8 cellular contexts compared by ENCODE assay signal in the genomic region with DNA sequence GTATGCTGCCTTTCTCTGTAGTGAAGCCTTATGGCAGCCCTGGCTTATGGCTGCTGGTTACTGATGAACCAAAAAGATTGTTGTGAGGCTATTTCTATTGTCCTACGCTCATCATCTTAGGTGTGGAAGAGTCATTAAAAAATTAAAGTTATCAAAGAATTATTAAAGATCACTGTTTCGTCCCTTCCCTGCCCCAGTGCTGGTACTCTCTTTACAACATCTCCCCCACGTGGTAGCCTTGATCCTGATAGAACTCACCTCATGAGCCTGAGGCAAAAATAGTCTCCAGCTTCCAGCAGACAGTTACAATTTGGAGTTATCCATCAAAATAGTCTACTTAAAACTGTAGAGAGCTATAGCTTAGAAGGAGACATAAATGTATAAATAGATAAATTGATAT.
DNase-seq lines count a peak whose midpoint lies in the region; ATAC-seq, FAIRE-seq and TF ChIP-seq lines count a peak whose summit lies in the region.

No MANE protein-coding gene starts in this region.

- TF ChIP-seq CTCF in fibroblast of lung (conservative IDR thresholded peaks at IDR 0.05 in 1 of 2, IDR thresholded peaks at IDR 0.05 in 1 of 2; ENCODE audit: low read depth in 1 of 2, low read length in 2 of 2) (peak; percentile 27 to 36), prostate gland (IDR thresholded peaks at IDR 0.05) (no peak)

- no peak overlapping the region for H3K9ac ChIP-seq in fibroblast of lung (ENCODE audit: insufficient read depth, low read length)

- ATAC-seq in GM19463 (IDR thresholded peaks at IDR 0.05; ENCODE audit: unreplicated experiment) (peak; percentile 49), HG03565 (IDR thresholded peaks at IDR 0.05; ENCODE audit: unreplicated experiment) (peak; percentile 50)

- H3K9me3 ChIP-seq in fibroblast of lung (ENCODE audit: control insufficient read depth, insufficient read depth, low read depth, low read length) (no peaks in the 10 kb centered on the region), prostate gland (no peaks in the 10 kb centered on the region)

- H3K27me3 ChIP-seq in fibroblast of lung (ENCODE audit: control insufficient read depth, insufficient read depth, low read length): no peaks in the 10 kb centered on the region
- no peaks in the 10 kb centered on the region for H3K27me3 ChIP-seq in prostate gland (replicated peaks; ENCODE audit: insufficient read depth)

- no peaks in the 10 kb centered on the region for H3K36me3 ChIP-seq in fibroblast of lung (ENCODE audit: control insufficient read depth, insufficient read depth, low read length)
- no peaks in the 10 kb centered on the region for H3K36me3 ChIP-seq in prostate gland

- intact Hi-C loops in prostate gland (cut with DNase I): no loop called here

- no peak for FAIRE-seq in frontal cortex (lab: Jason Lieb, UNC)

- no peaks in the 10 kb centered on the region for H4K20me1 ChIP-seq in fibroblast of lung (ENCODE audit: control insufficient read depth, extremely low read depth, insufficient read depth, low read length)

- WGBS in prostate gland: 55% methylated on average over 3 of the region's 3 CpGs

- no peaks in the 10 kb centered on the region for H3K4me1 ChIP-seq in fibroblast of lung (ENCODE audit: control insufficient read depth, extremely low read depth, insufficient read depth, low read length)
- no peaks in the 10 kb centered on the region for H3K4me1 ChIP-seq in prostate gland (replicated peaks)

- no peak for TF ChIP-seq POLR2A in prostate gland (IDR thresholded peaks at IDR 0.05)

- peak; percentile 50 for DNase-seq in ELR (ENCODE audit: low read depth)
- no peak for DNase-seq in fibroblast of lung (ENCODE audit: low read depth in 2 of 2)
- no peak for DNase-seq in frontal cortex (ENCODE audit: low spot score in 2 of 2)
- DNase-seq in dedifferentiated amniotic fluid mesenchymal stem cell (ENCODE audit: extremely low spot score): no peak
- DNase-seq in prostate gland (ENCODE audit: low spot score): no peak
- DNase-seq in ureter (ENCODE audit: low spot score): no peak

- no peaks in the 10 kb centered on the region for H3K79me2 ChIP-seq in fibroblast of lung (ENCODE audit: control insufficient read depth, insufficient read depth, low read length)

- no peak overlapping the region for H2AFZ ChIP-seq in fibroblast of lung (ENCODE audit: low read length)

- H3K27ac ChIP-seq in fibroblast of lung (ENCODE audit: insufficient read depth, low read length) (no peak overlapping the region), prostate gland (no peak overlapping the region)

- H3K4me2 ChIP-seq in fibroblast of lung (ENCODE audit: extremely low read depth, insufficient read depth, low read length): no peak overlapping the region

- H3K4me3 ChIP-seq in fibroblast of lung (replicated peaks in 1 of 4; ENCODE audit: control extremely low read depth in 1 of 4, insufficient read depth in 1 of 4, low read depth in 3 of 4, low read length in 4 of 4): no peak overlapping the region
- H3K4me3 ChIP-seq in prostate gland: no peak overlapping the region

Comparison
In these comparisons a context has a peak if more than half of its experiments do, and no peak if none do; other contexts are left out.
1. CTCF ChIP-seq: peak in fibroblast of lung (2 of 2); none in prostate gland (0 of 4).